In the genomic region with DNA sequence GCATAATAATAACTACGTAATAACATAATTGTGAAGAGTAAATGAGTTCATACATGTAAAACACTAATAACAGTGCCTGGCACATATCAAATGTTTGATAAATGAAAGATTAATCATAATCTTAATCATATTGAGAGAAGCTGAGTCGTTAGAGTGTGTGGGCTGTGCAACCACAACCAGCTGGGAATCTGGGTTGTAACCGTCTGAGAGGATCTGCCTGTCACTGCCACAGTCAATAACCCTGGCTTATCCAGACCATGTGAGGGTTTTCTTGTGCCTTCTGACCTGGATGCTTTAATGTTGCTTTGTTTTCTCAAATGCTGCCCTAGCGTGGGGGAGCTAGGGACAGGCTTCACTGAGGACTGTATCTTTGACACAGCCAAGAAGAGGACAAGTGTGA, we compare ENCODE assay signal across 27 cellular contexts.
"Had no signal": no experiment of that assay in that cellular context is flagged by ENCODE, and none has a peak within 500 bp of the region (broad histone marks: within the 10 kb centered on the region; RNA-seq: fewer than 3 reads in every experiment).

No MANE protein-coding gene starts in this region.

- H3K4me1 ChIP-seq: esophagus muscularis mucosa, foreskin keratinocyte, gastroesophageal sphincter, heart left ventricle, left lung, prostate gland, right atrium auricular region, suprapubic skin, transverse colon, upper lobe of right lung, uterus had no signal

- H3K4me1 Mint-ChIP-seq: naive thymus-derived CD4-positive, alpha-beta T cell; stimulated activated naive CD8-positive, alpha-beta T cell treated with anti-CD3 and anti-CD28 coated beads, Interleukin-15, amount 100 ng/mL, for 72 hours had no signal

- H3K27ac ChIP-seq: coronary artery, esophagus muscularis mucosa, foreskin keratinocyte, gastroesophageal sphincter, heart left ventricle, hepatocyte, left lung, prostate gland, right atrium auricular region, suprapubic skin, transverse colon, upper lobe of right lung, uterus had no signal

- H3K27me3 Mint-ChIP-seq: naive thymus-derived CD4-positive, alpha-beta T cell; stimulated activated naive CD8-positive, alpha-beta T cell treated with anti-CD3 and anti-CD28 coated beads, Interleukin-15, amount 100 ng/mL, for 72 hours had no signal

- H3K4me3 ChIP-seq: coronary artery, esophagus muscularis mucosa, gastroesophageal sphincter, heart left ventricle, hepatocyte, left lung, prostate gland, right atrium auricular region, smooth muscle cell, suprapubic skin, transverse colon, upper lobe of right lung, uterus had no signal

- DNase-seq: dermis blood vessel endothelial cell; effector memory CD4-positive, alpha-beta T cell; foreskin keratinocyte; heart left ventricle; kidney; left lung; mesenchymal stem cell; midbrain; naive thymus-derived CD4-positive, alpha-beta T cell; nucleus accumbens; stimulated activated CD4-positive, alpha-beta T cell treated with anti-CD3 and anti-CD28 coated beads, Interleukin-12 subunit alpha, Interleukin-12 subunit beta, amount 100 ng/mL, for 4 hours; stimulated activated CD8-positive, alpha-beta memory T cell treated with anti-CD3 and anti-CD28 coated beads, Interleukin-4, amount 100 ng/mL, for 48 hours; stimulated activated naive CD4-positive, alpha-beta T cell; stimulated activated naive CD8-positive, alpha-beta T cell treated with anti-CD3 and anti-CD28 coated beads, Interleukin-15, amount 100 ng/mL, for 72 hours; transverse colon; upper lobe of right lung; uterus had no signal

- H3K36me3 Mint-ChIP-seq: naive thymus-derived CD4-positive, alpha-beta T cell had no signal

- H3K9me3 ChIP-seq: esophagus muscularis mucosa, gastroesophageal sphincter, heart left ventricle, left lung, prostate gland, right atrium auricular region, suprapubic skin, transverse colon, upper lobe of right lung, uterus had no signal

- H3K4me3 Mint-ChIP-seq: naive thymus-derived CD4-positive, alpha-beta T cell; nephron; stimulated activated naive CD8-positive, alpha-beta T cell treated with anti-CD3 and anti-CD28 coated beads, Interleukin-15, amount 100 ng/mL, for 72 hours had no signal

- H3K36me3 ChIP-seq: esophagus muscularis mucosa, gastroesophageal sphincter, heart left ventricle, left lung, prostate gland, right atrium auricular region, suprapubic skin, transverse colon, upper lobe of right lung, uterus had no signal

- H3K4me2 ChIP-seq: hepatocyte, smooth muscle cell had no signal

- H2AFZ ChIP-seq: hepatocyte had no signal

- H3K9me3 Mint-ChIP-seq: naive thymus-derived CD4-positive, alpha-beta T cell; nephron; stimulated activated naive CD8-positive, alpha-beta T cell treated with anti-CD3 and anti-CD28 coated beads, Interleukin-15, amount 100 ng/mL, for 72 hours had no signal

- ATAC-seq: foreskin keratinocyte; gastroesophageal sphincter; heart left ventricle; left lung; naive thymus-derived CD4-positive, alpha-beta T cell; sciatic nerve; stimulated activated naive CD8-positive, alpha-beta T cell treated with anti-CD3 and anti-CD28 coated beads, Interleukin-15, amount 100 ng/mL, for 72 hours; upper lobe of right lung had no signal

- H3K27ac Mint-ChIP-seq: naive thymus-derived CD4-positive, alpha-beta T cell; nephron; stimulated activated naive CD8-positive, alpha-beta T cell treated with anti-CD3 and anti-CD28 coated beads, Interleukin-15, amount 100 ng/mL, for 72 hours had no signal

- H3K27me3 ChIP-seq: esophagus muscularis mucosa, foreskin keratinocyte, gastroesophageal sphincter, hepatocyte, left lung, right atrium auricular region, suprapubic skin, transverse colon, upper lobe of right lung, uterus had no signal

- H3K79me2 ChIP-seq: hepatocyte had no signal
